Comparison of ENCODE assay signal across 8 cellular contexts in genomic region chr22:23913306-23913660, GRCh38. TPM values are rescaled to one million over a fixed set of nuclear protein-coding genes. Genes with fewer than 3 reads are reported as not detected.
DNase-seq lines count a peak whose midpoint lies in the region; ATAC-seq and TF ChIP-seq lines count a peak whose summit lies in the region.

No MANE protein-coding gene starts in this region.

- H3K9me3 Mint-ChIP-seq in chondrocyte (ENCODE audit: low read depth): no peaks in the 10 kb centered on the region
- no peaks in the 10 kb centered on the region for H3K9me3 Mint-ChIP-seq in nephron

- peak overlapping the region; percentile 95 for H3K4me2 ChIP-seq in KMS-11

- intact Hi-C loops in left colon (cut with DNase I, micrococcal nuclease): no loop called here

- H3K79me2 ChIP-seq in KMS-11 (ENCODE audit: insufficient read depth, low read depth): no peaks in the 10 kb centered on the region

- H3K27me3 Mint-ChIP-seq in chondrocyte (ENCODE audit: low read depth): no peaks in the 10 kb centered on the region
- peaks cover 3% of the 10 kb centered on the region for H3K27me3 Mint-ChIP-seq in nephron (ENCODE audit: low read depth)

- no peaks in the 10 kb centered on the region for H4K20me1 ChIP-seq in KMS-11 (ENCODE audit: insufficient read depth)

- H3K36me3 Mint-ChIP-seq in chondrocyte (ENCODE audit: low read depth) (peaks cover 1% of the 10 kb centered on the region), nephron (ENCODE audit: low read depth) (peaks cover 7% of the 10 kb centered on the region)

- peak; percentile 15 for ATAC-seq in GM18517 (IDR thresholded peaks at IDR 0.05; ENCODE audit: unreplicated experiment)
- no peak for ATAC-seq in HG03342 (IDR thresholded peaks at IDR 0.05; ENCODE audit: unreplicated experiment)
- ATAC-seq in left colon: no peak

- peaks cover 29% of the 10 kb centered on the region for H3K4me1 ChIP-seq in KMS-11 (ENCODE audit: low read depth, poor library complexity, severe bottlenecking)

- peak overlapping the region; percentile 65; the same call in 1 of the 2 replicates for H2AFZ ChIP-seq in KMS-11 (ENCODE audit: low read depth)

- H3K27ac ChIP-seq in KMS-11: peak overlapping the region; percentile 70

- H3K27me3 ChIP-seq in KMS-11 (ENCODE audit: insufficient read depth, low read depth): no peaks in the 10 kb centered on the region

- H3K4me1 Mint-ChIP-seq in chondrocyte (ENCODE audit: low read depth) (peaks cover 19% of the 10 kb centered on the region), nephron (peaks cover 62% of the 10 kb centered on the region)

- peak overlapping the region; percentile 77 for H3K9ac ChIP-seq in KMS-11

- H3K27ac Mint-ChIP-seq in chondrocyte (ENCODE audit: unreplicated experiment) (peak overlapping the region; percentile 99), nephron (peak overlapping the region; percentile 95 to 98 (median 98))

- no peaks in the 10 kb centered on the region for H3K36me3 ChIP-seq in KMS-11 (ENCODE audit: insufficient read depth)

- H3K4me3 Mint-ChIP-seq in chondrocyte (ENCODE audit: unreplicated experiment) (peak overlapping the region; percentile 97), nephron (peak overlapping the region; percentile 87 to 92 (median 89))

- DNase-seq in chondrocyte (ENCODE audit: low spot score) (no peak), NK-92 (lab: John Stamatoyannopoulos, UW; ENCODE audit: unreplicated experiment) (no peak), left colon (no peak), DMS79 (lab: John Stamatoyannopoulos, UW) (no peak)

- no peak overlapping the region for H3K4me3 ChIP-seq in KMS-11 (IDR thresholded peaks at IDR 0.05; ENCODE audit: insufficient read depth, low read depth, low read length)

- TF ChIP-seq CTCF in KMS-11 (conservative IDR thresholded peaks at IDR 0.05; ENCODE audit: low read depth, low read length) (no peak), chondrocyte (IDR thresholded peaks at IDR 0.05) (no peak), nephron (IDR thresholded peaks at IDR 0.05; ENCODE audit: unreplicated experiment in 3 of 3) (no peak)

RNA-seq across cellular contexts. Expression of gene MIF, which starts 19.1 kb away (rescaled TPM):
- 466 to 518 TPM (median 502 TPM) in 3 replicates for total RNA-seq in chondrocyte
- 100 to 1,000 TPM; 215 to 286 TPM for total RNA-seq in left colon

RNA-seq across cellular contexts. Expression of gene GSTT2B, which starts 47.7 kb away (rescaled TPM):
- 1.8 to 2.9 TPM in 2 of 3 replicates, not detected in the other for total RNA-seq in chondrocyte
- total RNA-seq in left colon: under 1 TPM in 1 of 2 donors, not detected in 1; 0.73 TPM

RNA-seq across cellular contexts. Expression of gene DDTL, which starts 53.4 kb away (rescaled TPM):
- total RNA-seq in chondrocyte: not detected in 3 replicates
- 1 to 10 TPM in 1 of 2 donors, not detected in 1; 4.5 TPM for total RNA-seq in left colon

RNA-seq across cellular contexts. Expression of gene SLC2A11, which starts 55.6 kb away (rescaled TPM):
- 14.5 to 14.9 TPM (median 14.8 TPM) in 3 replicates for total RNA-seq in chondrocyte
- total RNA-seq in left colon: 10 to 100 TPM in 1 of 2 donors, 1 to 10 TPM in 1; 9.8 to 13.7 TPM
